In genomic region chr17:50382931-50383330, GRCh38 we compare ENCODE assay signal across 22 cellular contexts. TPM values are rescaled to one million over a fixed set of nuclear protein-coding genes. Genes with fewer than 3 reads are reported as not detected.
"Had no signal": no experiment of that assay in that cellular context is flagged by ENCODE, and none has a peak within 500 bp of the region (broad histone marks: within the 10 kb centered on the region; RNA-seq: fewer than 3 reads in every experiment).

No MANE protein-coding gene starts in this region.

- H3K4me3 ChIP-seq: dorsolateral prefrontal cortex, esophagus muscularis mucosa, gastrocnemius medialis, heart right ventricle, right atrium auricular region had no signal

- H3K4me3 Mint-ChIP-seq: effector memory CD8-positive, alpha-beta T cell; naive thymus-derived CD4-positive, alpha-beta T cell had no signal

- DNase-seq: central memory CD4-positive, alpha-beta T cell; cortex of kidney; dorsolateral prefrontal cortex; effector memory CD8-positive, alpha-beta T cell; gastrocnemius medialis; heart right ventricle; hypothalamus; mammary epithelial cell; naive thymus-derived CD4-positive, alpha-beta T cell; posterior cingulate gyrus; small intestine; stimulated activated CD4-positive, alpha-beta T cell treated with anti-CD3 and anti-CD28 coated beads, Interleukin-4, amount 100 ng/mL, for 4 hours; stimulated activated naive CD4-positive, alpha-beta T cell; trophoblast cell had no signal

- H3K27ac ChIP-seq: dorsolateral prefrontal cortex, epithelial cell of prostate, esophagus muscularis mucosa, gastrocnemius medialis, heart right ventricle, neutrophil, right atrium auricular region had no signal

- H3K27ac Mint-ChIP-seq: effector memory CD8-positive, alpha-beta T cell had no signal

- H3K27me3 ChIP-seq: dorsolateral prefrontal cortex, esophagus muscularis mucosa, gastrocnemius medialis, heart right ventricle, neutrophil, right atrium auricular region had no signal

- FAIRE-seq: islet of Langerhans, small intestine had no signal

- H3K27me3 Mint-ChIP-seq: effector memory CD8-positive, alpha-beta T cell; naive thymus-derived CD4-positive, alpha-beta T cell had no signal

- H3K4me1 ChIP-seq: esophagus muscularis mucosa had no signal

- ATAC-seq: effector memory CD8-positive, alpha-beta T cell; gastrocnemius medialis; heart right ventricle; left lobe of liver; naive thymus-derived CD4-positive, alpha-beta T cell had no signal

- H3K9me3 Mint-ChIP-seq: effector memory CD8-positive, alpha-beta T cell; naive thymus-derived CD4-positive, alpha-beta T cell had no signal

- H3K9me3 ChIP-seq: esophagus muscularis mucosa, gastrocnemius medialis, heart right ventricle, neutrophil, right atrium auricular region had no signal

RNA-seq across cellular contexts. Expression of gene EME1, which starts 9.9 kb away (rescaled TPM):
- total RNA-seq: esophagus muscularis mucosa, mesenteric fat pad had no signal
- polyA plus RNA-seq: naive thymus-derived CD4-positive, alpha-beta T cell had no signal

RNA-seq across cellular contexts. Expression of gene ACSF2, which starts 43.1 kb away (rescaled TPM):
- polyA plus RNA-seq: neural cell had no signal
